Comparison of ENCODE assay signal across 9 cellular contexts in genomic region chr6:46129301-46129633, GRCh38. TPM values are rescaled to one million over a fixed set of nuclear protein-coding genes. Genes with fewer than 3 reads are reported as not detected.
DNase-seq lines count a peak whose midpoint lies in the region; ATAC-seq, FAIRE-seq and TF ChIP-seq lines count a peak whose summit lies in the region.
"Had no signal": no experiment of that assay in that cellular context is flagged by ENCODE, and none has a peak within 500 bp of the region (broad histone marks: within the 10 kb centered on the region; RNA-seq: fewer than 3 reads in every experiment).

No MANE protein-coding gene starts in this region.

- H3K27me3 Mint-ChIP-seq in CD8-positive, alpha-beta T cell (ENCODE audit: low read depth): no peaks in the 10 kb centered on the region
- H3K27me3 Mint-ChIP-seq in dendritic cell treated with granulocyte-macrophage colony-stimulating factor and Interleukin-4, amounts not matched to agents 40 ng/mL and 50 ng/mL, for 4 days: peaks cover 7% of the 10 kb centered on the region
- no peaks in the 10 kb centered on the region for H3K27me3 Mint-ChIP-seq in natural killer cell treated with Interleukin-12 subunit alpha and Interleukin-12 subunit beta and Interleukin-15 and Interleukin-18, amount 100 ng/mL, for 72 hours

- H3K27ac Mint-ChIP-seq in CD8-positive, alpha-beta T cell: peak overlapping the region; percentile 96
- H3K27ac Mint-ChIP-seq in dendritic cell treated with granulocyte-macrophage colony-stimulating factor and Interleukin-4, amounts not matched to agents 40 ng/mL and 50 ng/mL, for 4 days: peak overlapping the region; percentile 93
- H3K27ac Mint-ChIP-seq in natural killer cell treated with Interleukin-12 subunit alpha and Interleukin-12 subunit beta and Interleukin-15 and Interleukin-18, amount 100 ng/mL, for 72 hours: peak overlapping the region; percentile 94 to 97

- H3K9me3 ChIP-seq in CD8-positive, alpha-beta T cell (ENCODE audit: low read length): no peaks in the 10 kb centered on the region

- FAIRE-seq in GM19239 (lab: Jason Lieb, UNC): no peak

- no peak for TF ChIP-seq CTCF in CD8-positive, alpha-beta T cell (IDR thresholded peaks at IDR 0.05)

- no peaks in the 10 kb centered on the region for H3K27me3 ChIP-seq in CD8-positive, alpha-beta T cell (ENCODE audit: insufficient read depth, low read length)

- peaks cover 7% of the 10 kb centered on the region for H3K36me3 Mint-ChIP-seq in CD8-positive, alpha-beta T cell
- H3K36me3 Mint-ChIP-seq in dendritic cell treated with granulocyte-macrophage colony-stimulating factor and Interleukin-4, amounts not matched to agents 40 ng/mL and 50 ng/mL, for 4 days (ENCODE audit: low read depth): peaks cover 8% of the 10 kb centered on the region
- H3K36me3 Mint-ChIP-seq in natural killer cell treated with Interleukin-12 subunit alpha and Interleukin-12 subunit beta and Interleukin-15 and Interleukin-18, amount 100 ng/mL, for 72 hours: no peaks in the 10 kb centered on the region

- H3K4me1 Mint-ChIP-seq in CD8-positive, alpha-beta T cell (ENCODE audit: low read depth): peaks cover 54% of the 10 kb centered on the region
- H3K4me1 Mint-ChIP-seq in dendritic cell treated with granulocyte-macrophage colony-stimulating factor and Interleukin-4, amounts not matched to agents 40 ng/mL and 50 ng/mL, for 4 days (ENCODE audit: low read depth): peaks cover 29% of the 10 kb centered on the region
- H3K4me1 Mint-ChIP-seq in natural killer cell treated with Interleukin-12 subunit alpha and Interleukin-12 subunit beta and Interleukin-15 and Interleukin-18, amount 100 ng/mL, for 72 hours (ENCODE audit: low read depth in 2 of 2): peaks cover 46 to 52% of the 10 kb centered on the region in 2 donors

- peak in 1 of 7 experiments; percentile 29 for DNase-seq in CD8-positive, alpha-beta T cell
- DNase-seq in KG1 (lab: John Stamatoyannopoulos, UW): peak; percentile 73
- DNase-seq in natural killer cell treated with Interleukin-12 subunit alpha and Interleukin-12 subunit beta and Interleukin-15 and Interleukin-18, amount 100 ng/mL, for 72 hours (ENCODE audit: low spot score): no peak
- DNase-seq in activated effector memory CD4-positive, alpha-beta T cell treated with Interleukin-2 at 50 U/mL for 16 hours: no peak
- DNase-seq in GM19239 (ENCODE audit: insufficient read length, low spot score): no peak
- DNase-seq in NCI-H1930 (lab: John Stamatoyannopoulos, UW): no peak

- no peaks in the 10 kb centered on the region for H3K9me3 Mint-ChIP-seq in CD8-positive, alpha-beta T cell
- no peaks in the 10 kb centered on the region for H3K9me3 Mint-ChIP-seq in dendritic cell treated with granulocyte-macrophage colony-stimulating factor and Interleukin-4, amounts not matched to agents 40 ng/mL and 50 ng/mL, for 4 days
- H3K9me3 Mint-ChIP-seq in natural killer cell treated with Interleukin-12 subunit alpha and Interleukin-12 subunit beta and Interleukin-15 and Interleukin-18, amount 100 ng/mL, for 72 hours: no peaks in the 10 kb centered on the region

- H3K36me3 ChIP-seq in CD8-positive, alpha-beta T cell (ENCODE audit: insufficient read depth, low read length): no peaks in the 10 kb centered on the region

- peak overlapping the region; percentile 97 for H3K4me3 Mint-ChIP-seq in CD8-positive, alpha-beta T cell
- peak overlapping the region; percentile 90 for H3K4me3 Mint-ChIP-seq in dendritic cell treated with granulocyte-macrophage colony-stimulating factor and Interleukin-4, amounts not matched to agents 40 ng/mL and 50 ng/mL, for 4 days
- H3K4me3 Mint-ChIP-seq in natural killer cell treated with Interleukin-12 subunit alpha and Interleukin-12 subunit beta and Interleukin-15 and Interleukin-18, amount 100 ng/mL, for 72 hours: peak overlapping the region; percentile 100

- CTCF ChIA-PET in CD8-positive, alpha-beta T cell (lab: Charles Lee): interaction anchor here (1.0 to 1.6 kb wide), 5 partner anchors 12 to 1654 kb away, joined by 3 to 5 read pairs (median 4); no protein-coding TSS in a partner anchor

- H3K4me3 ChIP-seq in CD8-positive, alpha-beta T cell (ENCODE audit: low read depth, low read length): peak overlapping the region; percentile 96

- intact Hi-C loops in CD8-positive, alpha-beta T cell (cut with DNase I, micrococcal nuclease): loop anchor here (2.0 to 5.0 kb wide), 4 partner anchors 42 to 1742 kb away; partner anchors contain the start of genes CDC5L (in 1 of the 2), CLIC5 (in 1 of the 2) and ENPP5 (in 1 of the 2)
- intact Hi-C loops in dendritic cell treated with granulocyte-macrophage colony-stimulating factor and Interleukin-4, amounts not matched to agents 40 ng/mL and 50 ng/mL, for 4 days (cut with micrococcal nuclease): no loop called here

- H3K4me1 ChIP-seq in CD8-positive, alpha-beta T cell (ENCODE audit: insufficient read depth, low read length): peaks cover 22% of the 10 kb centered on the region

- peak overlapping the region; percentile 71 for H3K27ac ChIP-seq in CD8-positive, alpha-beta T cell (ENCODE audit: low read depth, low read length)

- POLR2A ChIA-PET in CD8-positive, alpha-beta T cell (lab: Charles Lee): interaction anchor here (0.8 to 3.2 kb wide), 7 partner anchors 10 to 47 kb away, joined by 3 to 12 read pairs (median 4); partner anchors contain the start of gene ENPP5

- ATAC-seq in CD8-positive, alpha-beta T cell: peak; percentile 26
- ATAC-seq in GM21390 (IDR thresholded peaks at IDR 0.05; ENCODE audit: unreplicated experiment): peak; percentile 10
- peak in 1 of 2 donors; percentile 4 for ATAC-seq in natural killer cell treated with Interleukin-12 subunit alpha and Interleukin-12 subunit beta and Interleukin-15 and Interleukin-18, amount 100 ng/mL, for 72 hours

RNA-seq across cellular contexts. Expression of gene ENPP4, which starts 0.5 kb away (rescaled TPM):
- total RNA-seq in CD8-positive, alpha-beta T cell: 1 to 10 TPM; 6.7 to 6.9 TPM
- 10 to 100 TPM in 1 of 2 donors, 1 to 10 TPM in 1; 7.6 to 25.5 TPM for total RNA-seq in natural killer cell treated with Interleukin-12 subunit alpha and Interleukin-12 subunit beta and Interleukin-15 and Interleukin-18, amount 100 ng/mL, for 72 hours

RNA-seq across cellular contexts. Expression of gene ENPP5, which starts 41.5 kb away (rescaled TPM):
- total RNA-seq in CD8-positive, alpha-beta T cell: under 1 TPM; 0.33 TPM
- total RNA-seq in natural killer cell treated with Interleukin-12 subunit alpha and Interleukin-12 subunit beta and Interleukin-15 and Interleukin-18, amount 100 ng/mL, for 72 hours: 1 to 10 TPM in 1 of 2 donors, under 1 TPM in 1; 0.14 to 1.0 TPM
- total RNA-seq: lung microvascular endothelial cell had no signal
